32 cellular contexts compared by ENCODE assay signal in genomic region chr19:3254520-3254919, GRCh38. TPM values are rescaled to one million over a fixed set of nuclear protein-coding genes. Genes with fewer than 3 reads are reported as not detected.
"Had no signal": no experiment of that assay in that cellular context is flagged by ENCODE, and none has a peak within 500 bp of the region (broad histone marks: within the 10 kb centered on the region; RNA-seq: fewer than 3 reads in every experiment).

No MANE protein-coding gene starts in this region.

- H3K9me3 Mint-ChIP-seq: natural killer cell, type B pancreatic cell had no signal

- H2AFZ ChIP-seq: neural progenitor cell, parathyroid adenoma had no signal

- H3K27ac Mint-ChIP-seq: natural killer cell; nephron; neural progenitor cell; progenitor cell of endocrine pancreas; stimulated activated memory B cell treated with anti-CD40 and anti-IgM and Interleukin-4, amounts not matched to agents 10 μg/mL and 1 μg/mL and 100 μg/mL, for 72 hours; stimulated activated naive CD8-positive, alpha-beta T cell treated with anti-CD3 and anti-CD28 coated beads, Interleukin-15, amount 100 ng/mL, for 72 hours; type B pancreatic cell had no signal

- H3K4me1 ChIP-seq: neural progenitor cell, parathyroid adenoma, psoas muscle, spleen, suprapubic skin, testis, tibial artery, transverse colon, upper lobe of right lung, vagina had no signal

- H3K9ac ChIP-seq: neural progenitor cell, parathyroid adenoma had no signal

- H3K27me3 ChIP-seq: neural progenitor cell, ovary, testis, vagina had no signal

- DNase-seq: natural killer cell; occipital lobe; ovary; posterior cingulate gyrus; psoas muscle; spleen; stimulated activated CD4-positive, alpha-beta T cell treated with anti-CD3 and anti-CD28 coated beads, Interleukin-12 subunit alpha, Interleukin-12 subunit beta, amount 100 ng/mL, for 4 hours; stimulated activated CD4-positive, alpha-beta T cell treated with anti-CD3 and anti-CD28 coated beads, Interleukin-1b, Interleukin-23, amount 100 ng/mL, for 48 hours; stimulated activated CD4-positive, alpha-beta T cell treated with anti-CD3 and anti-CD28 coated beads, Interleukin-4, amount 100 ng/mL, for 1 hour; stimulated activated CD4-positive, alpha-beta T cell treated with anti-CD3 and anti-CD28 coated beads, Interleukin-4, amount 100 ng/mL, for 4 hours; stimulated activated CD8-positive, alpha-beta memory T cell treated with anti-CD3 and anti-CD28 coated beads, Interleukin-4, amount 100 ng/mL, for 48 hours; stimulated activated naive CD4-positive, alpha-beta T cell; stimulated activated naive CD8-positive, alpha-beta T cell treated with anti-CD3 and anti-CD28 coated beads, Interleukin-15, amount 100 ng/mL, for 72 hours; stimulated activated naive CD8-positive, alpha-beta T cell treated with anti-CD3 and anti-CD28 coated beads, Interleukin-15, Interleukin-2, amounts not matched to agents 100 U/mL and 50 U/mL, for 24 hours; substantia nigra; testis; tibial artery; transverse colon; upper lobe of right lung had no signal

- H3K4me2 ChIP-seq: neural progenitor cell, smooth muscle cell had no signal

- H3K4me3 ChIP-seq: neural progenitor cell, ovary, psoas muscle, skin epidermis, smooth muscle cell, spleen, suprapubic skin, testis, tibial artery, transverse colon, upper lobe of right lung, vagina had no signal

- H3K9me3 ChIP-seq: testis, upper lobe of right lung, vagina had no signal

- ATAC-seq: natural killer cell; psoas muscle; right cardiac atrium; sciatic nerve; stimulated activated memory B cell treated with anti-CD40 and anti-IgM and Interleukin-4, amounts not matched to agents 10 μg/mL and 1 μg/mL and 100 μg/mL, for 72 hours; stimulated activated naive CD8-positive, alpha-beta T cell treated with anti-CD3 and anti-CD28 coated beads, Interleukin-15, amount 100 ng/mL, for 72 hours; stimulated activated naive CD8-positive, alpha-beta T cell treated with anti-CD3 and anti-CD28 coated beads, Interleukin-15, Interleukin-2, amounts not matched to agents 100 U/mL and 50 U/mL, for 24 hours; upper lobe of right lung had no signal

- H3K79me2 ChIP-seq: parathyroid adenoma had no signal

- H3K36me3 ChIP-seq: neural progenitor cell, ovary, spleen, suprapubic skin, tibial artery, transverse colon, upper lobe of right lung, vagina had no signal

- H3K4me3 Mint-ChIP-seq: natural killer cell; nephron; neural progenitor cell; stimulated activated memory B cell treated with anti-CD40 and anti-IgM and Interleukin-4, amounts not matched to agents 10 μg/mL and 1 μg/mL and 100 μg/mL, for 72 hours; stimulated activated naive CD8-positive, alpha-beta T cell treated with anti-CD3 and anti-CD28 coated beads, Interleukin-15, amount 100 ng/mL, for 72 hours; type B pancreatic cell had no signal

- H3K36me3 Mint-ChIP-seq: natural killer cell; stimulated activated memory B cell treated with anti-CD40 and anti-IgM and Interleukin-4, amounts not matched to agents 10 μg/mL and 1 μg/mL and 100 μg/mL, for 72 hours; type B pancreatic cell had no signal

- H3K4me1 Mint-ChIP-seq: natural killer cell; nephron; neural progenitor cell; stimulated activated memory B cell treated with anti-CD40 and anti-IgM and Interleukin-4, amounts not matched to agents 10 μg/mL and 1 μg/mL and 100 μg/mL, for 72 hours; stimulated activated naive CD8-positive, alpha-beta T cell treated with anti-CD3 and anti-CD28 coated beads, Interleukin-15, amount 100 ng/mL, for 72 hours had no signal

- H3K27ac ChIP-seq: neural progenitor cell, ovary, parathyroid adenoma, psoas muscle, skin epidermis, spleen, suprapubic skin, testis, tibial artery, transverse colon, upper lobe of right lung, vagina had no signal

RNA-seq across cellular contexts. Expression of gene CELF5, which starts 30.1 kb away (rescaled TPM):
- total RNA-seq: osteoblast, psoas muscle, smooth muscle cell, upper lobe of right lung, vagina had no signal
- polyA plus RNA-seq: right cardiac atrium had no signal
